In the genomic region with DNA sequence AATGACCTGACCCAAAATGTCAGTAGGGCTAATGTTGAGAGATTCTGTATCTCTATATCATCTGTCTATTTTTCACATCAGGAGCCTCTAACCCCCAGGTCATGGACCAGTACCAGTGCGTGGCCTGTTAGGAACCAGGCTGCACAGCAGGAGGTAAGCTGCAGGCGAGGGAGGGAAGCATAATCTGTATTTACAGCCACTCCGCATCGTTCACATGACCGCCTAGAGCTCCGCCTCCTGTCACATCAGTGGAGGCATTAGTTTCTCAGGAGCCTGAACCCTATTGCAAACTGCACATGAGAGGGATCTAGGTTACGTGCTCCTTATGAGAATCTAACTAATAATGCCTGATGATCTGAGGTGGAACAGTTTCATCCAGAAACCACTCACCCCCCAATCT, we compare ENCODE assay signal across 23 cellular contexts.
DNase-seq lines count a peak whose midpoint lies in the region; ATAC-seq, FAIRE-seq and TF ChIP-seq lines count a peak whose summit lies in the region.
"Had no signal": no experiment of that assay in that cellular context is flagged by ENCODE, and none has a peak within 500 bp of the region (broad histone marks: within the 10 kb centered on the region; RNA-seq: fewer than 3 reads in every experiment).

No MANE protein-coding gene starts in this region.

- DNase-seq in NCI-H524 (lab: John Stamatoyannopoulos, UW) (peak; percentile 2 to 23), NCI-H524 treated with DMSO at 0.1 percent for 48 hours (lab: John Stamatoyannopoulos, UW) (no peak), K562 (ENCODE audit: extremely low read depth in 1 of 4, low spot score in 3 of 4) (peak in 1 of 4 experiments; percentile 17), neural progenitor cell (ENCODE audit: low spot score) (peak; percentile 38), posterior cingulate gyrus (no peak), NCI-H446 (lab: John Stamatoyannopoulos, UW) (no peak)
- DNase-seq: BE2C, DMS53, GDM1, H9, KBM-7, MM.1S, NCI-H1092 treated with DMSO at 0.1 percent for 48 hours, NCI-H187 treated with DMSO at 0.1 percent for 48 hours, NCI-H345, NCI-H526 treated with DMSO at 0.1 percent for 48 hours had no signal

- no TSS peak for BruUV-seq in K562 (replicated peaks; lab: Mats Ljungman, UMichigan)

- H3K9me3 Mint-ChIP-seq in neural progenitor cell = no peaks in the 10 kb centered on the region
- H3K9me3 Mint-ChIP-seq: H9 had no signal

- H4K20me1 ChIP-seq in K562 (replicated peaks; ENCODE audit: control insufficient read depth, insufficient read depth, low read length) (no peaks in the 10 kb centered on the region), neural progenitor cell (ENCODE audit: low read depth) (no peaks in the 10 kb centered on the region)

- TF ChIP-seq POLR2A in K562 (conservative IDR thresholded peaks at IDR 0.05) = no peak

- H3K4me3 ChIP-seq in HEK293 (ENCODE audit: low read depth, low read length) (no peak overlapping the region), K562 (no peak overlapping the region), neural progenitor cell (no peak overlapping the region)
- H3K4me3 ChIP-seq: SJSA1 had no signal

- no peak overlapping the region for H3K27ac ChIP-seq in HEK293 (ENCODE audit: extremely low read depth, low read depth, low read length)
- no peak overlapping the region for H3K27ac ChIP-seq in K562 (ENCODE audit: extremely low read depth, low read depth, low read length)
- H3K27ac ChIP-seq in neural progenitor cell = no peak overlapping the region
- H3K27ac ChIP-seq: SJSA1 had no signal

- 2% methylated on average over 7 of the region's 7 CpGs for WGBS in K562 (ENCODE audit: insufficient coverage, low coverage, missing lambda C conversion rate)

- TF ChIP-seq CTCF in HEK293 (tag by site-specific recombination; IDR thresholded peaks at IDR 0.05) (no peak), K562 (IDR thresholded peaks at IDR 0.05 in 2 of 3, conservative IDR thresholded peaks at IDR 0.05 in 1 of 3; ENCODE audit: insufficient read depth in 2 of 3, low read depth in 1 of 3, low read length in 3 of 3) (no peak), neural progenitor cell (IDR thresholded peaks at IDR 0.05) (no peak)

- H3K9me1 ChIP-seq in K562 (ENCODE audit: control insufficient read depth, insufficient read depth, low read length) = no peaks in the 10 kb centered on the region

- no peak overlapping the region for H3K4me3 Mint-ChIP-seq in neural progenitor cell
- H3K4me3 Mint-ChIP-seq: H9 had no signal

- in situ Hi-C loops in K562 (cut with MboI) = loop anchor here (5.0 to 25.0 kb wide), 2 partner anchors 528 to 918 kb away; no protein-coding TSS in a partner anchor

- H3K27ac Mint-ChIP-seq in neural progenitor cell = no peak overlapping the region
- H3K27ac Mint-ChIP-seq: H9 had no signal

- H3K36me3 ChIP-seq in HEK293 (ENCODE audit: control insufficient read depth in 2 of 2, insufficient read depth in 1 of 2, low read length in 2 of 2) (no peaks in the 10 kb centered on the region), K562 (ENCODE audit: control insufficient read depth, insufficient read depth, low read length) (no peaks in the 10 kb centered on the region), neural progenitor cell (no peaks in the 10 kb centered on the region)
- H3K36me3 ChIP-seq: BE2C, SJSA1 had no signal

- CTCF ChIA-PET in HEK293 (lab: Yijun Ruan, JAX) = interaction anchor here (0.6 to 1.6 kb wide), 4 partner anchors 68 to 529 kb away, joined by 3 to 7 read pairs (median 4); no protein-coding TSS in a partner anchor
- CTCF ChIA-PET in K562 (lab: Yijun Ruan, JAX; ENCODE audit: low intra/inter-chr PET ratio) = no interaction called here

- H3K27me3 ChIP-seq in K562 (ENCODE audit: control insufficient read depth in 2 of 2, insufficient read depth in 2 of 2, low read length in 2 of 2) (no peaks in the 10 kb centered on the region), neural progenitor cell (peaks cover 7% of the 10 kb centered on the region)
- H3K27me3 ChIP-seq: SJSA1 had no signal

- H3K27me3 Mint-ChIP-seq in neural progenitor cell (ENCODE audit: insufficient read depth, low read depth) = peaks cover 2% of the 10 kb centered on the region

- no peaks in the 10 kb centered on the region for H3F3A ChIP-seq in neural progenitor cell (ENCODE audit: low read depth)

- TF ChIP-seq RAD21 in K562 (CRISPR knock-in tag; conservative IDR thresholded peaks at IDR 0.05 in 1 of 2, IDR thresholded peaks at IDR 0.05 in 1 of 2) = no peak

- H3K36me3 Mint-ChIP-seq in neural progenitor cell = no peaks in the 10 kb centered on the region

- H3K4me2 ChIP-seq in K562 (ENCODE audit: insufficient read depth, low read length) (no peak overlapping the region), neural progenitor cell (no peak overlapping the region)

- no peaks in the 10 kb centered on the region for H3K4me1 Mint-ChIP-seq in neural progenitor cell

- H3K9ac ChIP-seq in K562 (ENCODE audit: insufficient read depth in 1 of 2, low read depth in 2 of 2, low read length in 2 of 2) (no peak overlapping the region), neural progenitor cell (no peak overlapping the region)

- POLR2A ChIA-PET in HEK293 (lab: Yijun Ruan, JAX) = no interaction called here
- POLR2A ChIA-PET in K562 (lab: Yijun Ruan, JAX) = no interaction called here

- no peak for FAIRE-seq in K562 (lab: Jason Lieb, UNC)
- FAIRE-seq: A204.1, D721Med, HepG2 had no signal

- ATAC-seq in K562 (0 out of 3 replicates have a peak, but pooled peaks have one; percentile 42), GM18861 (IDR thresholded peaks at IDR 0.05; ENCODE audit: unreplicated experiment) (no peak)
- ATAC-seq: HepG2, Right ventricle myocardium inferior had no signal

- no peaks in the 10 kb centered on the region for H3K79me2 ChIP-seq in K562 (ENCODE audit: control insufficient read depth, insufficient read depth, low read length)
- no peaks in the 10 kb centered on the region for H3K79me2 ChIP-seq in neural progenitor cell (ENCODE audit: low read depth)

- no peak overlapping the region for H2AFZ ChIP-seq in K562 (ENCODE audit: low read depth, low read length)
- no peak overlapping the region for H2AFZ ChIP-seq in neural progenitor cell (replicated peaks)

- H3K9me3 ChIP-seq in HEK293 (ENCODE audit: control insufficient read depth, insufficient read depth, low read depth, low read length) = no peaks in the 10 kb centered on the region
- no peaks in the 10 kb centered on the region for H3K9me3 ChIP-seq in K562 (replicated peaks; ENCODE audit: control insufficient read depth, insufficient read depth, low read depth, low read length)
- H3K9me3 ChIP-seq in neural progenitor cell (ENCODE audit: low read depth) = no peaks in the 10 kb centered on the region
- H3K9me3 ChIP-seq: BE2C, SJSA1 had no signal

- H3K4me1 ChIP-seq in HEK293 (ENCODE audit: control insufficient read depth, insufficient read depth, low read length) (no peaks in the 10 kb centered on the region), K562 (replicated peaks in 1 of 2; ENCODE audit: control insufficient read depth in 2 of 2, insufficient read depth in 2 of 2, low read length in 2 of 2) (no peaks in the 10 kb centered on the region), neural progenitor cell (no peaks in the 10 kb centered on the region)
- H3K4me1 ChIP-seq: BE2C had no signal

- intact Hi-C loops in K562 (cut with micrococcal nuclease) = loop anchor here (2.0 to 10.0 kb wide), 2 partner anchors 909 to 1715 kb away; no protein-coding TSS in a partner anchor
- intact Hi-C loops in posterior cingulate gyrus (cut with DNase I) = no loop called here

- no peak for TF ChIP-seq EP300 in K562 (IDR thresholded peaks at IDR 0.05; ENCODE audit: low read length)

TF ChIP-seq in HEK293, 187 proteins besides CTCF, POLR2A, EP300 and RAD21:
- TF ChIP-seq ZNF610 (tag by site-specific recombination; IDR thresholded peaks at IDR 0.05; ENCODE audit: borderline replicate concordance) = 0 out of 2 replicates have a peak, but pooled peaks have one; percentile 23
- no peak for TF ChIP-seq ZFP69B (tag by site-specific recombination; IDR thresholded peaks at IDR 0.05)

TF ChIP-seq in K562, 482 proteins besides CTCF, POLR2A, EP300 and RAD21:
- TF ChIP-seq ZNF282 (CRISPR knock-in tag; IDR thresholded peaks at IDR 0.05) (no peak), DDX20 (tag; IDR thresholded peaks at IDR 0.05; ENCODE audit: low read depth) (no peak), MBD2 (IDR thresholded peaks at IDR 0.05; ENCODE audit: borderline replicate concordance, low read depth) (no peak), TEAD1 (CRISPR knock-in tag; IDR thresholded peaks at IDR 0.05) (no peak), HDAC3 (IDR thresholded peaks at IDR 0.05; ENCODE audit: borderline replicate concordance, partially characterized antibody) (no peak), DACH1 (IDR thresholded peaks at IDR 0.05; ENCODE audit: partially characterized antibody) (no peak), SNRNP70 (optimal IDR thresholded peaks at IDR 0.05; ENCODE audit: low read depth, low read length) (no peak), XRCC5 (IDR thresholded peaks at IDR 0.05; ENCODE audit: low read depth, low read length) (no peak), FOXO4 (CRISPR knock-in tag; IDR thresholded peaks at IDR 0.05) (no peak), TARDBP (IDR thresholded peaks at IDR 0.05) (no peak), ZNF644 (tag; IDR thresholded peaks at IDR 0.05; ENCODE audit: low read depth) (no peak)
- TF ChIP-seq, protein P1, sequence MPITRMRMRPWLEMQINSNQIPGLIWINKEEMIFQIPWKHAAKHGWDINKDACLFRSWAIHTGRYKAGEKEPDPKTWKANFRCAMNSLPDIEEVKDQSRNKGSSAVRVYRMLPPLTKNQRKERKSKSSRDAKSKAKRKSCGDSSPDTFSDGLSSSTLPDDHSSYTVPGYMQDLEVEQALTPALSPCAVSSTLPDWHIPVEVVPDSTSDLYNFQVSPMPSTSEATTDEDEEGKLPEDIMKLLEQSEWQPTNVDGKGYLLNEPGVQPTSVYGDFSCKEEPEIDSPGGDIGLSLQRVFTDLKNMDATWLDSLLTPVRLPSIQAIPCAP (CRISPR knock-in tag; IDR thresholded peaks at IDR 0.05; ENCODE audit: borderline replicate concordance) = no peak

Comparison
In these comparisons a context has a peak if more than half of its experiments do, and no peak if none do; other contexts are left out.
1. DNase-seq: peak in NCI-H524 (2 of 2) and neural progenitor cell (single experiment); none in NCI-H524 treated with DMSO at 0.1 percent for 48 hours (single experiment), posterior cingulate gyrus (0 of 10) and NCI-H446 (0 of 2).